ENCODE assay signal across 33 cellular contexts in genomic region chr5:142859037-142859436, GRCh38.
"Had no signal": no experiment of that assay in that cellular context is flagged by ENCODE, and none has a peak within 500 bp of the region (broad histone marks: within the 10 kb centered on the region; RNA-seq: fewer than 3 reads in every experiment).

No MANE protein-coding gene starts in this region.

- H3K4me3 ChIP-seq: adrenal gland, ascending aorta, breast epithelium, cardiac muscle cell, colonic mucosa, esophagus squamous epithelium, gastroesophageal sphincter had no signal

- H3K27ac ChIP-seq: adrenal gland, ascending aorta, cardiac muscle cell, colonic mucosa, epithelial cell of prostate, gastroesophageal sphincter, WERI-Rb-1 had no signal

- ATAC-seq: activated CD4-positive, CD25-positive, alpha-beta regulatory T cell treated with anti-CD3 and anti-CD28 coated beads, Interleukin-2, amount 50 U/mL, for 24 hours; activated CD8-positive, alpha-beta memory T cell treated with anti-CD3 and anti-CD28 coated beads, Interleukin-2, amount 10 ng/mL, durations not matched to agents 7 days and 5 days; activated CD8-positive, alpha-beta T cell treated with anti-CD3 and anti-CD28 coated beads, Interleukin-2, amount 10 ng/mL, durations not matched to agents 7 days and 5 days; activated naive CD8-positive, alpha-beta T cell treated with anti-CD3 and anti-CD28 coated beads, Interleukin-2, amount 50 U/mL, for 24 hours; gastroesophageal sphincter; T-helper 17 cell had no signal

- DNase-seq: activated B cell treated with CpG ODN at 0.5 μM for 24 hours; activated CD4-positive, alpha-beta memory T cell treated with anti-CD3 and anti-CD28 coated beads for 36 hours; activated CD4-positive, alpha-beta T cell treated with anti-CD3 and anti-CD28 coated beads for 48 hours; activated CD8-positive, alpha-beta memory T cell treated with anti-CD3 and anti-CD28 coated beads, Interleukin-2, amount 10 ng/mL, durations not matched to agents 7 days and 5 days; activated CD8-positive, alpha-beta memory T cell treated with anti-CD3 and anti-CD28 coated beads, Interleukin-2, amount 50 U/mL, for 4 hours; activated CD8-positive, alpha-beta T cell treated with anti-CD3 and anti-CD28 coated beads, Interleukin-2, amount 10 ng/mL, durations not matched to agents 7 days and 5 days; activated effector memory CD4-positive, alpha-beta T cell treated with anti-CD3 and anti-CD28 coated beads, Interleukin-2, amount 50 U/mL, for 16 hours; activated naive CD4-positive, alpha-beta T cell treated with anti-CD3 and anti-CD28 coated beads for 36 hours; activated naive CD8-positive, alpha-beta T cell treated with anti-CD3 and anti-CD28 coated beads for 36 hours; activated naive CD8-positive, alpha-beta T cell treated with anti-CD3 and anti-CD28 coated beads, Interleukin-2, amount 50 U/mL, for 24 hours; activated T-cell treated with anti-CD3 and anti-CD28 coated beads, Interleukin-2, amount 50 U/mL, for 1 hour; activated T-cell treated with anti-CD3 and anti-CD28 coated beads, Interleukin-2, amount 50 U/mL, for 48 hours; adrenal gland; central memory CD4-positive, alpha-beta T cell; colonic mucosa; effector CD8-positive, alpha-beta T cell; esophagus squamous epithelium; foreskin melanocyte; T-helper 1 cell; T-helper 17 cell; T1000; WERI-Rb-1 had no signal

- H3K27me3 ChIP-seq: adrenal gland, ascending aorta, breast epithelium, cardiac muscle cell, colonic mucosa, esophagus squamous epithelium, gastroesophageal sphincter had no signal

- H3K9me3 ChIP-seq: adrenal gland, ascending aorta, breast epithelium, colonic mucosa, esophagus squamous epithelium, gastroesophageal sphincter had no signal

- H3K36me3 Mint-ChIP-seq: activated CD4-positive, alpha-beta memory T cell treated with anti-CD3 and anti-CD28 coated beads for 36 hours; activated naive CD4-positive, alpha-beta T cell treated with anti-CD3 and anti-CD28 coated beads, Interleukin-2, amount 50 U/mL, for 24 hours; activated naive CD8-positive, alpha-beta T cell treated with anti-CD3 and anti-CD28 coated beads for 36 hours; brain had no signal

- H3K4me3 Mint-ChIP-seq: activated B cell treated with CpG ODN at 0.5 μM for 24 hours; activated CD4-positive, alpha-beta memory T cell treated with anti-CD3 and anti-CD28 coated beads for 36 hours; activated CD8-positive, alpha-beta memory T cell treated with anti-CD3 and anti-CD28 coated beads, Interleukin-2, amount 10 ng/mL, durations not matched to agents 7 days and 5 days; activated CD8-positive, alpha-beta T cell treated with anti-CD3 and anti-CD28 coated beads, Interleukin-2, amount 10 ng/mL, durations not matched to agents 7 days and 5 days; activated naive CD4-positive, alpha-beta T cell treated with anti-CD3 and anti-CD28 coated beads for 36 hours; activated naive CD4-positive, alpha-beta T cell treated with anti-CD3 and anti-CD28 coated beads, Interleukin-2, amount 50 U/mL, for 24 hours; activated naive CD8-positive, alpha-beta T cell treated with anti-CD3 and anti-CD28 coated beads for 36 hours; activated naive CD8-positive, alpha-beta T cell treated with anti-CD3 and anti-CD28 coated beads, Interleukin-2, amount 50 U/mL, for 24 hours; activated T-helper 1 cell treated with anti-CD3 and anti-CD28 coated beads, Interleukin-12 subunit alpha, Interleukin-12 subunit beta, Interleukin-2, Interleukin-4 antibody, amounts not matched to agents 30 ng/mL and 10 ng/mL and 1 ng/mL, durations not matched to agents 14 hours and 24 hours and 36 hours; brain; T-helper 17 cell; T-helper 2 cell treated with Interferon-gamma antibody and Interleukin-4, amounts not matched to agents 5 μg/mL and 100 μg/mL, for 36 hours had no signal

- H3K27me3 Mint-ChIP-seq: activated B cell treated with CpG ODN at 0.5 μM for 24 hours; activated CD4-positive, alpha-beta memory T cell treated with anti-CD3 and anti-CD28 coated beads for 36 hours; activated CD8-positive, alpha-beta memory T cell treated with anti-CD3 and anti-CD28 coated beads, Interleukin-2, amount 10 ng/mL, durations not matched to agents 7 days and 5 days; activated naive CD4-positive, alpha-beta T cell treated with anti-CD3 and anti-CD28 coated beads, Interleukin-2, amount 50 U/mL, for 24 hours; activated naive CD8-positive, alpha-beta T cell treated with anti-CD3 and anti-CD28 coated beads for 36 hours; activated naive CD8-positive, alpha-beta T cell treated with anti-CD3 and anti-CD28 coated beads, Interleukin-2, amount 50 U/mL, for 24 hours; T-helper 17 cell had no signal

- H3K36me3 ChIP-seq: adrenal gland, ascending aorta, breast epithelium, cardiac muscle cell, colonic mucosa, esophagus squamous epithelium, gastroesophageal sphincter, WERI-Rb-1 had no signal

- H3K9me3 Mint-ChIP-seq: activated B cell treated with CpG ODN at 0.5 μM for 24 hours; activated CD4-positive, alpha-beta memory T cell treated with anti-CD3 and anti-CD28 coated beads for 36 hours; activated naive CD4-positive, alpha-beta T cell treated with anti-CD3 and anti-CD28 coated beads for 36 hours; activated naive CD4-positive, alpha-beta T cell treated with anti-CD3 and anti-CD28 coated beads, Interleukin-2, amount 50 U/mL, for 24 hours; activated naive CD8-positive, alpha-beta T cell treated with anti-CD3 and anti-CD28 coated beads for 36 hours; activated naive CD8-positive, alpha-beta T cell treated with anti-CD3 and anti-CD28 coated beads, Interleukin-2, amount 50 U/mL, for 24 hours; activated T-helper 1 cell treated with anti-CD3 and anti-CD28 coated beads, Interleukin-12 subunit alpha, Interleukin-12 subunit beta, Interleukin-2, Interleukin-4 antibody, amounts not matched to agents 30 ng/mL and 10 ng/mL and 1 ng/mL, durations not matched to agents 14 hours and 24 hours and 36 hours; activated T-helper 2 cell treated with anti-CD3 and anti-CD28 coated beads, Interferon-gamma antibody, Interleukin-2, Interleukin-4, amounts not matched to agents 10 μg/mL and 5 μg/mL and 100 μg/mL, durations not matched to agents 14 hours and 24 hours and 36 hours; brain; T-helper 2 cell treated with Interferon-gamma antibody and Interleukin-4, amounts not matched to agents 5 μg/mL and 100 μg/mL, for 36 hours had no signal

- H3K27ac Mint-ChIP-seq: activated B cell treated with CpG ODN at 0.5 μM for 24 hours; activated CD4-positive, alpha-beta memory T cell treated with anti-CD3 and anti-CD28 coated beads for 36 hours; activated CD8-positive, alpha-beta memory T cell treated with anti-CD3 and anti-CD28 coated beads, Interleukin-2, amount 10 ng/mL, durations not matched to agents 7 days and 5 days; activated CD8-positive, alpha-beta T cell treated with anti-CD3 and anti-CD28 coated beads, Interleukin-2, amount 10 ng/mL, durations not matched to agents 7 days and 5 days; activated naive CD4-positive, alpha-beta T cell treated with anti-CD3 and anti-CD28 coated beads for 36 hours; activated naive CD4-positive, alpha-beta T cell treated with anti-CD3 and anti-CD28 coated beads, Interleukin-2, amount 50 U/mL, for 24 hours; activated naive CD8-positive, alpha-beta T cell treated with anti-CD3 and anti-CD28 coated beads for 36 hours; activated naive CD8-positive, alpha-beta T cell treated with anti-CD3 and anti-CD28 coated beads, Interleukin-2, amount 50 U/mL, for 24 hours; activated T-helper 1 cell treated with anti-CD3 and anti-CD28 coated beads, Interleukin-12 subunit alpha, Interleukin-12 subunit beta, Interleukin-2, Interleukin-4 antibody, amounts not matched to agents 30 ng/mL and 10 ng/mL and 1 ng/mL, durations not matched to agents 14 hours and 24 hours and 36 hours; activated T-helper 2 cell treated with anti-CD3 and anti-CD28 coated beads, Interferon-gamma antibody, Interleukin-2, Interleukin-4, amounts not matched to agents 10 μg/mL and 5 μg/mL and 100 μg/mL, durations not matched to agents 14 hours and 24 hours and 36 hours; T-helper 2 cell treated with Interferon-gamma antibody and Interleukin-4, amounts not matched to agents 5 μg/mL and 100 μg/mL, for 36 hours had no signal
